Comparison of ENCODE assay signal across 36 cellular contexts in the genomic region with DNA sequence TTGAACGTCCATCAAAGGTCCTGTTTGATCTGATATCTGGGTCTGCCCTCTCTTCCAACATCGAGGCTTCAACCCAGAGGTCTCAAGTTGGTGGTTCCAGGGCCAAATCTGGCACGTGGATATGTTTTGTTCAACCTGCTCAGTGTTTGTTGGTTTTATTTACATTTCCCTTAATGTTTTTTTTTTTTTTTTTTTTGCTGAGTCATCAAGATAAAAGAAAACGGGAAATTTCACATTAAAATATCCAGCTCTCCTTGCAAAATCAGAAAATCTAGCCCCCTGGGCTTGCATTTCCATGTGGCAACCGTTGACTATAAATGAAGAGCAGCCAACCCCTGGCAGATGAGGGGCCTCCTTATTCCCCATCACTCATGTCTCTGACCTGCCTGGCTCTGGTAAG.
"Had no signal": no experiment of that assay in that cellular context is flagged by ENCODE, and none has a peak within 500 bp of the region (broad histone marks: within the 10 kb centered on the region; RNA-seq: fewer than 3 reads in every experiment).

No MANE protein-coding gene starts in this region.

- H3K27ac ChIP-seq: brain microvascular endothelial cell, Peyer's patch, RWPE1 had no signal

- H3K4me3 ChIP-seq: MG63, Peyer's patch had no signal

- H3K4me1 Mint-ChIP-seq: activated CD4-positive, alpha-beta T cell treated with anti-CD3 and anti-CD28 coated beads, Interleukin-2, amount 10 ng/mL, durations not matched to agents 24 days and 14 days had no signal

- H3K36me3 Mint-ChIP-seq: activated naive CD8-positive, alpha-beta T cell treated with anti-CD3 and anti-CD28 coated beads for 36 hours had no signal

- H3K9me3 ChIP-seq: MG63, Peyer's patch had no signal

- H3K9me3 Mint-ChIP-seq: activated CD4-positive, alpha-beta T cell treated with anti-CD3 and anti-CD28 coated beads, Interleukin-2, amount 10 ng/mL, durations not matched to agents 24 days and 14 days; activated CD8-positive, alpha-beta T cell treated with anti-CD3 and anti-CD28 coated beads for 36 hours; activated naive CD8-positive, alpha-beta T cell treated with anti-CD3 and anti-CD28 coated beads for 36 hours had no signal

- H3K4me3 Mint-ChIP-seq: activated CD4-positive, alpha-beta T cell treated with anti-CD3 and anti-CD28 coated beads, Interleukin-2, amount 10 ng/mL, durations not matched to agents 24 days and 14 days; activated CD8-positive, alpha-beta T cell treated with anti-CD3 and anti-CD28 coated beads for 36 hours; activated naive CD8-positive, alpha-beta T cell treated with anti-CD3 and anti-CD28 coated beads for 36 hours; activated T-cell treated with anti-CD3 and anti-CD28 coated beads, Interleukin-2, amount 50 U/mL, for 72 hours; activated T-helper 17 cell treated with anti-CD3 and anti-CD28 coated beads, Interleukin-2, amount 50 U/mL, for 72 hours had no signal

- H3K27me3 ChIP-seq: brain microvascular endothelial cell, MG63, Peyer's patch had no signal

- DNase-seq: activated CD4-positive, alpha-beta T cell treated with anti-CD3 and anti-CD28 coated beads, Interleukin-2, amount 10 ng/mL, durations not matched to agents 24 days and 14 days; activated CD4-positive, alpha-beta T cell treated with anti-CD3 and anti-CD28 coated beads, Interleukin-2, amount 50 U/mL, for 4 hours; activated CD8-positive, alpha-beta T cell treated with anti-CD3 and anti-CD28 coated beads for 36 hours; activated effector memory CD4-positive, alpha-beta T cell treated with anti-CD3 and anti-CD28 coated beads, Interleukin-2, amount 50 U/mL, for 16 hours; activated naive CD4-positive, alpha-beta T cell; activated naive CD4-positive, alpha-beta T cell treated with anti-CD3 and anti-CD28 coated beads, Interleukin-2, amount 50 U/mL, for 16 hours; activated naive CD8-positive, alpha-beta T cell treated with anti-CD3 and anti-CD28 coated beads for 36 hours; activated T-cell treated with anti-CD3 and anti-CD28 coated beads, Interleukin-2, amount 50 U/mL, for 1 hour; activated T-cell treated with anti-CD3 and anti-CD28 coated beads, Interleukin-2, amount 50 U/mL, for 72 hours; amniotic stem cell; aorta; brain microvascular endothelial cell; central memory CD4-positive, alpha-beta T cell; Kasumi-1; KG1; MG63; MV-4-11; NCI-H1092; NCI-H1436 treated with DMSO at 0.1 percent for 48 hours; NCI-H187; NCI-H2029 treated with DMSO at 0.1 percent for 48 hours; NCI-H2107; NCI-H2171; NCI-H510A; NCI-H748 treated with DMSO at 0.1 percent for 48 hours; NK-92 treated with Interleukin-12 subunit alpha and Interleukin-12 subunit beta, amount 100 ng/mL, for 24 hours; PC-3; Peyer's patch; SIG-M5; SW 1271; T-helper 1 cell; T1000 had no signal

- FAIRE-seq: TTC549 had no signal

- H3K27ac Mint-ChIP-seq: activated CD4-positive, alpha-beta T cell treated with anti-CD3 and anti-CD28 coated beads, Interleukin-2, amount 10 ng/mL, durations not matched to agents 24 days and 14 days; activated CD8-positive, alpha-beta T cell treated with anti-CD3 and anti-CD28 coated beads for 36 hours; activated naive CD8-positive, alpha-beta T cell treated with anti-CD3 and anti-CD28 coated beads for 36 hours; activated T-cell treated with anti-CD3 and anti-CD28 coated beads, Interleukin-2, amount 50 U/mL, for 72 hours; activated T-helper 17 cell treated with anti-CD3 and anti-CD28 coated beads, Interleukin-2, amount 50 U/mL, for 72 hours had no signal

- ATAC-seq: activated CD8-positive, alpha-beta T cell treated with anti-CD3 and anti-CD28 coated beads for 36 hours; activated T-cell treated with anti-CD3 and anti-CD28 coated beads, Interleukin-2, amount 50 U/mL, for 72 hours; activated T-helper 17 cell treated with anti-CD3 and anti-CD28 coated beads, Interleukin-2, amount 50 U/mL, for 72 hours; PC-3; Right ventricle myocardium inferior had no signal

- H3K36me3 ChIP-seq: brain microvascular endothelial cell, MG63, Peyer's patch had no signal
